ENCODE assay signal across 1 cellular context in genomic region chr11:14336507-14337503, GRCh38.
TF ChIP-seq lines count a peak whose summit lies in the region.

No MANE protein-coding gene starts in this region.

TF ChIP-seq in K562, 482 proteins besides CTCF, POLR2A, EP300 and RAD21 (continued from another document and continues in another):
- no peak for TF ChIP-seq MTA3 (IDR thresholded peaks at IDR 0.05; ENCODE audit: borderline replicate concordance)
- TF ChIP-seq POLR2AphosphoS5 (IDR thresholded peaks at IDR 0.05; ENCODE audit: control insufficient read depth, insufficient read depth, low read depth, low read length): 0 out of 2 replicates have a peak, but pooled peaks have one; percentile 29
- TF ChIP-seq ZC3H4 (CRISPR knock-in tag; IDR thresholded peaks at IDR 0.05; ENCODE audit: borderline replicate concordance): no peak
- TF ChIP-seq CTBP1 (IDR thresholded peaks at IDR 0.05; ENCODE audit: borderline replicate concordance): peak; percentile 63
- TF ChIP-seq, protein P1, sequence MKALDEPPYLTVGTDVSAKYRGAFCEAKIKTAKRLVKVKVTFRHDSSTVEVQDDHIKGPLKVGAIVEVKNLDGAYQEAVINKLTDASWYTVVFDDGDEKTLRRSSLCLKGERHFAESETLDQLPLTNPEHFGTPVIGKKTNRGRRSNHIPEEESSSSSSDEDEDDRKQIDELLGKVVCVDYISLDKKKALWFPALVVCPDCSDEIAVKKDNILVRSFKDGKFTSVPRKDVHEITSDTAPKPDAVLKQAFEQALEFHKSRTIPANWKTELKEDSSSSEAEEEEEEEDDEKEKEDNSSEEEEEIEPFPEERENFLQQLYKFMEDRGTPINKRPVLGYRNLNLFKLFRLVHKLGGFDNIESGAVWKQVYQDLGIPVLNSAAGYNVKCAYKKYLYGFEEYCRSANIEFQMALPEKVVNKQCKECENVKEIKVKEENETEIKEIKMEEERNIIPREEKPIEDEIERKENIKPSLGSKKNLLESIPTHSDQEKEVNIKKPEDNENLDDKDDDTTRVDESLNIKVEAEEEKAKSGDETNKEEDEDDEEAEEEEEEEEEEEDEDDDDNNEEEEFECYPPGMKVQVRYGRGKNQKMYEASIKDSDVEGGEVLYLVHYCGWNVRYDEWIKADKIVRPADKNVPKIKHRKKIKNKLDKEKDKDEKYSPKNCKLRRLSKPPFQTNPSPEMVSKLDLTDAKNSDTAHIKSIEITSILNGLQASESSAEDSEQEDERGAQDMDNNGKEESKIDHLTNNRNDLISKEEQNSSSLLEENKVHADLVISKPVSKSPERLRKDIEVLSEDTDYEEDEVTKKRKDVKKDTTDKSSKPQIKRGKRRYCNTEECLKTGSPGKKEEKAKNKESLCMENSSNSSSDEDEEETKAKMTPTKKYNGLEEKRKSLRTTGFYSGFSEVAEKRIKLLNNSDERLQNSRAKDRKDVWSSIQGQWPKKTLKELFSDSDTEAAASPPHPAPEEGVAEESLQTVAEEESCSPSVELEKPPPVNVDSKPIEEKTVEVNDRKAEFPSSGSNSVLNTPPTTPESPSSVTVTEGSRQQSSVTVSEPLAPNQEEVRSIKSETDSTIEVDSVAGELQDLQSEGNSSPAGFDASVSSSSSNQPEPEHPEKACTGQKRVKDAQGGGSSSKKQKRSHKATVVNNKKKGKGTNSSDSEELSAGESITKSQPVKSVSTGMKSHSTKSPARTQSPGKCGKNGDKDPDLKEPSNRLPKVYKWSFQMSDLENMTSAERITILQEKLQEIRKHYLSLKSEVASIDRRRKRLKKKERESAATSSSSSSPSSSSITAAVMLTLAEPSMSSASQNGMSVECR (CRISPR knock-in tag; IDR thresholded peaks at IDR 0.05): no peak
- TF ChIP-seq MYBL2 (IDR thresholded peaks at IDR 0.05; ENCODE audit: low read depth): peak; percentile 78
- no peak for TF ChIP-seq MYBL2 (CRISPR knock-in tag; IDR thresholded peaks at IDR 0.05; ENCODE audit: borderline replicate concordance)
- TF ChIP-seq BRF1 (IDR thresholded peaks at IDR 0.05; ENCODE audit: borderline replicate concordance, extremely low read depth, insufficient read length): no peak
- 0 out of 2 replicates have a peak, but pooled peaks have one; percentile 54 for TF ChIP-seq CBX5 (IDR thresholded peaks at IDR 0.05; ENCODE audit: borderline replicate concordance, low read depth)
- TF ChIP-seq SUPT5H (IDR thresholded peaks at IDR 0.05): no peak
- TF ChIP-seq SMARCA4 (IDR thresholded peaks at IDR 0.05): peak; percentile 76
- TF ChIP-seq HLTF (IDR thresholded peaks at IDR 0.05): no peak
- TF ChIP-seq ATF7 (IDR thresholded peaks at IDR 0.05): peak; percentile 29; the same call in 1 of the 2 replicates
- peak; percentile 94 for TF ChIP-seq SOX6 (IDR thresholded peaks at IDR 0.05)
- TF ChIP-seq CBX2 (IDR thresholded peaks at IDR 0.05; ENCODE audit: insufficient read depth, low read length, poor library complexity, severe bottlenecking): no peak
- no peak for TF ChIP-seq ATF1 (CRISPR knock-in tag; IDR thresholded peaks at IDR 0.05)
- TF ChIP-seq ATF1 (tag; IDR thresholded peaks at IDR 0.05): no peak
- no peak for TF ChIP-seq NFE2L1 (tag; IDR thresholded peaks at IDR 0.05; ENCODE audit: borderline replicate concordance, low read depth)
- TF ChIP-seq ZNF707 (CRISPR knock-in tag; conservative IDR thresholded peaks at IDR 0.05): no peak
- TF ChIP-seq MEF2D (tag; conservative IDR thresholded peaks at IDR 0.05; ENCODE audit: low read depth): no peak
- 0 out of 2 replicates have a peak, but pooled peaks have one; percentile 25 for TF ChIP-seq LCOR (CRISPR knock-in tag; IDR thresholded peaks at IDR 0.05)
- peak; percentile 63; the same call in 1 of the 2 replicates for TF ChIP-seq TCF3 (CRISPR knock-in tag; IDR thresholded peaks at IDR 0.05)
- TF ChIP-seq ZNF717 (CRISPR knock-in tag; IDR thresholded peaks at IDR 0.05): no peak
- no peak for TF ChIP-seq NFXL1 (CRISPR knock-in tag; IDR thresholded peaks at IDR 0.05)
- TF ChIP-seq GTF2E2 (tag; IDR thresholded peaks at IDR 0.05): 0 out of 2 replicates have a peak, but pooled peaks have one; percentile 23
- no peak; the same call in 1 of the 2 replicates for TF ChIP-seq NFE2 (IDR thresholded peaks at IDR 0.05; ENCODE audit: low read depth)
- peak; percentile 73 for TF ChIP-seq CEBPG (CRISPR knock-in tag; IDR thresholded peaks at IDR 0.05)
- peak in 1 of 2 experiments; percentile 83; a peak in 2 of 4 replicates for TF ChIP-seq CEBPG (tag; conservative IDR thresholded peaks at IDR 0.05 in 1 of 2, IDR thresholded peaks at IDR 0.05 in 1 of 2)
- no peak for TF ChIP-seq NR2C1 (IDR thresholded peaks at IDR 0.05)
- TF ChIP-seq NR2C1 (tag; IDR thresholded peaks at IDR 0.05): no peak
- no peak for TF ChIP-seq HDGF (IDR thresholded peaks at IDR 0.05)
- TF ChIP-seq FOXP1 (CRISPR knock-in tag; IDR thresholded peaks at IDR 0.05): no peak
- TF ChIP-seq KLF13 (tag; IDR thresholded peaks at IDR 0.05; ENCODE audit: borderline replicate concordance, low read depth): no peak
- no peak for TF ChIP-seq MAFG (tag; conservative IDR thresholded peaks at IDR 0.05)
- no peak for TF ChIP-seq FOXJ3 (CRISPR knock-in tag; IDR thresholded peaks at IDR 0.05)
- TF ChIP-seq CBFA2T3 (IDR thresholded peaks at IDR 0.05): peak; percentile 86
- TF ChIP-seq HDAC3 (IDR thresholded peaks at IDR 0.05; ENCODE audit: borderline replicate concordance, partially characterized antibody): peak; percentile 57
- no peak for TF ChIP-seq CREM (IDR thresholded peaks at IDR 0.05; ENCODE audit: low read depth)
- TF ChIP-seq STAG1 (CRISPR knock-in tag; IDR thresholded peaks at IDR 0.05; ENCODE audit: borderline replicate concordance): no peak
- no peak for TF ChIP-seq CREB1 (IDR thresholded peaks at IDR 0.05)
- no peak for TF ChIP-seq CREB1 (CRISPR knock-in tag; IDR thresholded peaks at IDR 0.05)
- peak; percentile 82 for TF ChIP-seq DPF2 (IDR thresholded peaks at IDR 0.05)
- TF ChIP-seq ZNF197 (CRISPR knock-in tag; IDR thresholded peaks at IDR 0.05; ENCODE audit: low read depth): no peak
- no peak for TF ChIP-seq FOS (IDR thresholded peaks at IDR 0.05; ENCODE audit: extremely low read depth, insufficient read length)
- 0 out of 4 replicates have a peak, but pooled peaks of 1 of the 2 experiments have one; percentile 25 for TF ChIP-seq MNT (conservative IDR thresholded peaks at IDR 0.05)
- no peak for TF ChIP-seq TFAM (CRISPR knock-in tag; conservative IDR thresholded peaks at IDR 0.05)
- TF ChIP-seq, protein P2, sequence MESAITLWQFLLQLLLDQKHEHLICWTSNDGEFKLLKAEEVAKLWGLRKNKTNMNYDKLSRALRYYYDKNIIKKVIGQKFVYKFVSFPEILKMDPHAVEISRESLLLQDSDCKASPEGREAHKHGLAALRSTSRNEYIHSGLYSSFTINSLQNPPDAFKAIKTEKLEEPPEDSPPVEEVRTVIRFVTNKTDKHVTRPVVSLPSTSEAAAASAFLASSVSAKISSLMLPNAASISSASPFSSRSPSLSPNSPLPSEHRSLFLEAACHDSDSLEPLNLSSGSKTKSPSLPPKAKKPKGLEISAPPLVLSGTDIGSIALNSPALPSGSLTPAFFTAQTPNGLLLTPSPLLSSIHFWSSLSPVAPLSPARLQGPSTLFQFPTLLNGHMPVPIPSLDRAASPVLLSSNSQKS (CRISPR knock-in tag; IDR thresholded peaks at IDR 0.05): no peak
- no peak for TF ChIP-seq ZNF24 (IDR thresholded peaks at IDR 0.05)
- TF ChIP-seq, protein P3, sequence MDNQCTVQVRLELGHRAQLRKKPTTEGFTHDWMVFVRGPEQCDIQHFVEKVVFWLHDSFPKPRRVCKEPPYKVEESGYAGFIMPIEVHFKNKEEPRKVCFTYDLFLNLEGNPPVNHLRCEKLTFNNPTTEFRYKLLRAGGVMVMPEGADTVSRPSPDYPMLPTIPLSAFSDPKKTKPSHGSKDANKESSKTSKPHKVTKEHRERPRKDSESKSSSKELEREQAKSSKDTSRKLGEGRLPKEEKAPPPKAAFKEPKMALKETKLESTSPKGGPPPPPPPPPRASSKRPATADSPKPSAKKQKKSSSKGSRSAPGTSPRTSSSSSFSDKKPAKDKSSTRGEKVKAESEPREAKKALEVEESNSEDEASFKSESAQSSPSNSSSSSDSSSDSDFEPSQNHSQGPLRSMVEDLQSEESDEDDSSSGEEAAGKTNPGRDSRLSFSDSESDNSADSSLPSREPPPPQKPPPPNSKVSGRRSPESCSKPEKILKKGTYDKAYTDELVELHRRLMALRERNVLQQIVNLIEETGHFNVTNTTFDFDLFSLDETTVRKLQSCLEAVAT (IDR thresholded peaks at IDR 0.05): no peak
- TF ChIP-seq SREBF1 (IDR thresholded peaks at IDR 0.05; ENCODE audit: borderline replicate concordance, low read depth, low read length): no peak
- TF ChIP-seq ZNF77 (CRISPR knock-in tag; IDR thresholded peaks at IDR 0.05): no peak
- peak; percentile 98 for TF ChIP-seq FOSL1 (tag; conservative IDR thresholded peaks at IDR 0.05)
- no peak for TF ChIP-seq SETDB1 (IDR thresholded peaks at IDR 0.05; ENCODE audit: low read length)
- TF ChIP-seq PHF8 (IDR thresholded peaks at IDR 0.05; ENCODE audit: borderline replicate concordance, low read length): no peak
- TF ChIP-seq ZNF277 (CRISPR knock-in tag; IDR thresholded peaks at IDR 0.05; ENCODE audit: borderline replicate concordance): no peak
- no peak for TF ChIP-seq PYGO2 (tag; IDR thresholded peaks at IDR 0.05)
- no peak for TF ChIP-seq JUNB (CRISPR knock-in tag; conservative IDR thresholded peaks at IDR 0.05)
- TF ChIP-seq, protein P4, sequence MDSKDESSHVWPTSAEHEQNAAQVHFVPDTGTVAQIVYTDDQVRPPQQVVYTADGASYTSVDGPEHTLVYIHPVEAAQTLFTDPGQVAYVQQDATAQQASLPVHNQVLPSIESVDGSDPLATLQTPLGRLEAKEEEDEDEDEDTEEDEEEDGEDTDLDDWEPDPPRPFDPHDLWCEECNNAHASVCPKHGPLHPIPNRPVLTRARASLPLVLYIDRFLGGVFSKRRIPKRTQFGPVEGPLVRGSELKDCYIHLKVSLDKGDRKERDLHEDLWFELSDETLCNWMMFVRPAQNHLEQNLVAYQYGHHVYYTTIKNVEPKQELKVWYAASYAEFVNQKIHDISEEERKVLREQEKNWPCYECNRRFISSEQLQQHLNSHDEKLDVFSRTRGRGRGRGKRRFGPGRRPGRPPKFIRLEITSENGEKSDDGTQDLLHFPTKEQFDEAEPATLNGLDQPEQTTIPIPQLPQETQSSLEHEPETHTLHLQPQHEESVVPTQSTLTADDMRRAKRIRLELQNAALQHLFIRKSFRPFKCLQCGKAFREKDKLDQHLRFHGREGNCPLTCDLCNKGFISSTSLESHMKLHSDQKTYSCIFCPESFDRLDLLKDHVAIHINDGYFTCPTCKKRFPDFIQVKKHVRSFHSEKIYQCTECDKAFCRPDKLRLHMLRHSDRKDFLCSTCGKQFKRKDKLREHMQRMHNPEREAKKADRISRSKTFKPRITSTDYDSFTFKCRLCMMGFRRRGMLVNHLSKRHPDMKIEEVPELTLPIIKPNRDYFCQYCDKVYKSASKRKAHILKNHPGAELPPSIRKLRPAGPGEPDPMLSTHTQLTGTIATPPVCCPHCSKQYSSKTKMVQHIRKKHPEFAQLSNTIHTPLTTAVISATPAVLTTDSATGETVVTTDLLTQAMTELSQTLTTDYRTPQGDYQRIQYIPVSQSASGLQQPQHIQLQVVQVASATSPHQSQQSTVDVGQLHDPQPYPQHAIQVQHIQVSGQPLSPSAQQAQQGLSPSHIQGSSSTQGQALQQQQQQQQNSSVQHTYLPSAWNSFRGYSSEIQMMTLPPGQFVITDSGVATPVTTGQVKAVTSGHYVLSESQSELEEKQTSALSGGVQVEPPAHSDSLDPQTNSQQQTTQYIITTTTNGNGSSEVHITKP (IDR thresholded peaks at IDR 0.05; ENCODE audit: partially characterized antibody): no peak
- TF ChIP-seq RBM25 (IDR thresholded peaks at IDR 0.05; ENCODE audit: low read depth, low read length, severe bottlenecking): no peak
- peak; percentile 94 for TF ChIP-seq ATF3 (IDR thresholded peaks at IDR 0.05)
- no peak for TF ChIP-seq ATF3 (CRISPR knock-in tag; conservative IDR thresholded peaks at IDR 0.05)
- no peak for TF ChIP-seq MCM7 (IDR thresholded peaks at IDR 0.05)
- TF ChIP-seq TFAP4 (CRISPR knock-in tag; IDR thresholded peaks at IDR 0.05; ENCODE audit: borderline replicate concordance): no peak
- TF ChIP-seq TGIF2 (CRISPR knock-in tag; IDR thresholded peaks at IDR 0.05): no peak
- TF ChIP-seq CHD1 (IDR thresholded peaks at IDR 0.05; ENCODE audit: low read length): no peak
- peak; percentile 1 to 33; a peak in 1 of 4 replicates for TF ChIP-seq FOXK2 (conservative IDR thresholded peaks at IDR 0.05 in 1 of 2, IDR thresholded peaks at IDR 0.05 in 1 of 2; ENCODE audit: low read depth in 2 of 2)
- 0 out of 2 replicates have a peak, but pooled peaks have one; percentile 23 for TF ChIP-seq DMBX1 (CRISPR knock-in tag; IDR thresholded peaks at IDR 0.05; ENCODE audit: borderline replicate concordance)
